ENCODE assay signal across 12 cellular contexts in genomic region chr2:110993557-110994231, GRCh38.
DNase-seq lines count a peak whose midpoint lies in the region; ATAC-seq and TF ChIP-seq lines count a peak whose summit lies in the region.
"Had no signal": no experiment of that assay in that cellular context is flagged by ENCODE, and none has a peak within 500 bp of the region (broad histone marks: within the 10 kb centered on the region; RNA-seq: fewer than 3 reads in every experiment).

No MANE protein-coding gene starts in this region.

- H3K36me3 ChIP-seq in OCI-LY3 (replicated peaks; ENCODE audit: low read depth, low read length) (no peaks in the 10 kb centered on the region), hepatocyte (replicated peaks; ENCODE audit: insufficient read depth, low read depth) (no peaks in the 10 kb centered on the region), BE2C (no peaks in the 10 kb centered on the region)
- H3K36me3 ChIP-seq: vagina had no signal

- H3K27me3 ChIP-seq in OCI-LY3 (ENCODE audit: low read depth, low read length) (peaks cover 41% of the 10 kb centered on the region), hepatocyte (no peaks in the 10 kb centered on the region), BE2C (no peaks in the 10 kb centered on the region)
- H3K27me3 ChIP-seq: vagina had no signal

- H3K4me3 ChIP-seq in OCI-LY3 (ENCODE audit: low read length) (no peak overlapping the region), hepatocyte (no peak overlapping the region), BE2C (ENCODE audit: low read depth, low read length) (no peak overlapping the region)
- H3K4me3 ChIP-seq: vagina had no signal

- H3K27ac ChIP-seq in OCI-LY3 (ENCODE audit: low read length), result no peak overlapping the region
- H3K27ac ChIP-seq in hepatocyte, result peak overlapping the region; percentile 55
- H3K27ac ChIP-seq: vagina had no signal

- WGBS in hepatocyte (ENCODE audit: low lambda C conversion rate, missing lambda C conversion rate), result 56% methylated on average over 4 of the region's 4 CpGs

- H2AFZ ChIP-seq in OCI-LY3 (ENCODE audit: low read depth, low read length), result no peak overlapping the region
- no peak overlapping the region for H2AFZ ChIP-seq in hepatocyte

- intact Hi-C loops in left colon (cut with DNase I, micrococcal nuclease), result no loop called here

- no peak for ATAC-seq in GM21723 (IDR thresholded peaks at IDR 0.05; ENCODE audit: unreplicated experiment)
- no peak for ATAC-seq in left colon

- H3K9me3 ChIP-seq in OCI-LY3 (ENCODE audit: insufficient read depth, low read length) (no peaks in the 10 kb centered on the region), hepatocyte (ENCODE audit: low read depth) (no peaks in the 10 kb centered on the region), BE2C (no peaks in the 10 kb centered on the region)
- H3K9me3 ChIP-seq: vagina had no signal

- H3K4me1 ChIP-seq in OCI-LY3 (ENCODE audit: low read length), result peaks cover 9% of the 10 kb centered on the region
- peaks cover 10% of the 10 kb centered on the region for H3K4me1 ChIP-seq in hepatocyte (ENCODE audit: insufficient read depth)
- no peaks in the 10 kb centered on the region for H3K4me1 ChIP-seq in BE2C
- H3K4me1 ChIP-seq: vagina had no signal

- H3K4me2 ChIP-seq in OCI-LY3 (ENCODE audit: low read length) (peak overlapping the region; percentile 27; the same call in 1 of the 2 replicates), hepatocyte (peak overlapping the region; percentile 9)

- DNase-seq in stimulated activated CD8-positive, alpha-beta memory T cell treated with anti-CD3 and anti-CD28 coated beads, Interleukin-12 subunit alpha, Interleukin-12 subunit beta, amount 100 ng/mL, for 1 hour (ENCODE audit: low read depth), result peak; percentile 10
- DNase-seq in stimulated activated CD8-positive, alpha-beta memory T cell treated with anti-CD3 and anti-CD28 coated beads, Interleukin-4, amount 100 ng/mL, for 48 hours, result no peak
- peak; percentile 76 for DNase-seq in hepatocyte (ENCODE audit: low spot score)
- no peak for DNase-seq in BE2C
- no peak for DNase-seq in left colon
- DNase-seq in HUDEP-2 (lab: John Stamatoyannopoulos, UW; ENCODE audit: unreplicated experiment in 76 of 76), result no peak
- DNase-seq: activated CD4-positive, CD25-positive, alpha-beta regulatory T cell treated with anti-CD3 and anti-CD28 coated beads, Interleukin-2, amount 50 U/mL, for 72 hours; kidney; NCI-H526 treated with DMSO at 0.1 percent for 48 hours had no signal

- H4K20me1 ChIP-seq in OCI-LY3 (ENCODE audit: insufficient read depth, low read length), result no peaks in the 10 kb centered on the region
- no peaks in the 10 kb centered on the region for H4K20me1 ChIP-seq in hepatocyte (ENCODE audit: insufficient read depth, poor library complexity, severe bottlenecking)

- TF ChIP-seq CTCF in OCI-LY3 (IDR thresholded peaks at IDR 0.05; ENCODE audit: low read depth, low read length), result no peak
- TF ChIP-seq CTCF in hepatocyte (IDR thresholded peaks at IDR 0.05; ENCODE audit: poor library complexity), result no peak
- TF ChIP-seq CTCF in BE2C (IDR thresholded peaks at IDR 0.05; ENCODE audit: low read depth, low read length), result no peak

- no peaks in the 10 kb centered on the region for H3K9me2 ChIP-seq in hepatocyte (replicated peaks; ENCODE audit: insufficient read depth)

- H3K9ac ChIP-seq in OCI-LY3 (ENCODE audit: low read length), result no peak overlapping the region

- H3K79me2 ChIP-seq in OCI-LY3 (ENCODE audit: low read length) (no peaks in the 10 kb centered on the region), hepatocyte (no peaks in the 10 kb centered on the region)

Comparison
In these comparisons a context has a peak if more than half of its experiments do, and no peak if none do; other contexts are left out.
1. DNase-seq: peak in stimulated activated CD8-positive, alpha-beta memory T cell treated with anti-CD3 and anti-CD28 coated beads, Interleukin-12 subunit alpha, Interleukin-12 subunit beta, amount 100 ng/mL, for 1 hour (single experiment) and hepatocyte (single experiment); none in stimulated activated CD8-positive, alpha-beta memory T cell treated with anti-CD3 and anti-CD28 coated beads, Interleukin-4, amount 100 ng/mL, for 48 hours (single experiment), BE2C (single experiment), left colon (0 of 2) and HUDEP-2 (0 of 76).